In genomic region chrX:1537031-1537715, GRCh38 we compare ENCODE assay signal across 8 cellular contexts. TPM values are rescaled to one million over a fixed set of nuclear protein-coding genes. Genes with fewer than 3 reads are reported as not detected.
DNase-seq lines count a peak whose midpoint lies in the region; ATAC-seq and TF ChIP-seq lines count a peak whose summit lies in the region.

TSS of gene P2RY8 (minus strand) at chrX:1537185. CDS start at chrX:1466558, 70,627 bp downstream.

- H2AFZ ChIP-seq in OCI-LY1 (ENCODE audit: low read length): no peak within 1 kb of the TSS

- 0 out of 2 replicates have a peak, but pooled peaks cover 2% of the 10 kb centered on the region for H3F3A ChIP-seq in OCI-LY1 (ENCODE audit: insufficient read depth, low read length)

- no peaks in the 10 kb centered on the region for H3K27me3 ChIP-seq in OCI-LY1 (ENCODE audit: insufficient read depth, low read length)

- no peaks in the 10 kb centered on the region for H3K9me2 ChIP-seq in OCI-LY1 (ENCODE audit: low read depth, low read length)

- TF ChIP-seq CTCF in OCI-LY1 (IDR thresholded peaks at IDR 0.05; ENCODE audit: low read length): peak; percentile 64

- peaks cover 26% of the 10 kb centered on the region for H3K4me1 ChIP-seq in OCI-LY1 (ENCODE audit: insufficient read depth, low read length, severe bottlenecking)

- peak within 1 kb of the TSS; percentile 98 for H3K27ac ChIP-seq in OCI-LY1 (ENCODE audit: low read depth, low read length, poor library complexity, severe bottlenecking)

- peak; percentile 12 for DNase-seq in NCI-H2171 treated with DMSO at 0.1 percent for 48 hours (lab: John Stamatoyannopoulos, UW)
- no peak for DNase-seq in NCI-H2171 (lab: John Stamatoyannopoulos, UW)
- DNase-seq in activated T-cell treated with anti-CD3 and anti-CD28 coated beads for 4 hours: peak; percentile 60
- DNase-seq in Right ventricle myocardium superior: peak; percentile 80
- peak; percentile 76 to 79 for DNase-seq in stimulated activated CD4-positive, alpha-beta T cell treated with anti-CD3 and anti-CD28 coated beads, Interleukin-2, amount 100 ng/mL, for 24 hours
- DNase-seq in kidney glomerular epithelial cell (lab: John Stamatoyannopoulos, UW): no peak

- H3K4me2 ChIP-seq in OCI-LY1 (ENCODE audit: low read length): peak within 1 kb of the TSS; percentile 86

- H3K9me3 ChIP-seq in OCI-LY1 (ENCODE audit: low read length): no peaks in the 10 kb centered on the region

- H3K9ac ChIP-seq in OCI-LY1 (ENCODE audit: low read length): peak within 1 kb of the TSS; percentile 96

- H3K79me2 ChIP-seq in OCI-LY1 (ENCODE audit: insufficient read depth, low read length): peaks cover 18% of the 10 kb centered on the region

- ATAC-seq in HG02973 (IDR thresholded peaks at IDR 0.05; ENCODE audit: unreplicated experiment) (peak; percentile 58), Right ventricle myocardium superior (ENCODE audit: poor library complexity) (peak; percentile 73)

- intact Hi-C loops in Right ventricle myocardium superior (cut with DNase I): no loop called here

- H3K36me3 ChIP-seq in OCI-LY1 (ENCODE audit: insufficient read depth, low read length): peaks cover 12% of the 10 kb centered on the region

- H3K4me3 ChIP-seq in OCI-LY1 (ENCODE audit: low read depth, low read length, poor library complexity, severe bottlenecking): peak within 1 kb of the TSS; percentile 91

- no peaks in the 10 kb centered on the region for H4K20me1 ChIP-seq in OCI-LY1 (ENCODE audit: insufficient read depth, low read length)

RNA-seq across cellular contexts. Expression of gene P2RY8, which starts in this region (rescaled TPM):
- total RNA-seq in Right ventricle myocardium superior: 1.6 TPM

Comparison
In these comparisons a context has a peak if more than half of its experiments do, and no peak if none do; other contexts are left out.
1. DNase-seq: peak in NCI-H2171 treated with DMSO at 0.1 percent for 48 hours (single experiment), activated T-cell treated with anti-CD3 and anti-CD28 coated beads for 4 hours (single experiment), Right ventricle myocardium superior (single experiment) and stimulated activated CD4-positive, alpha-beta T cell treated with anti-CD3 and anti-CD28 coated beads, Interleukin-2, amount 100 ng/mL, for 24 hours (2 of 2); none in NCI-H2171 (single experiment) and kidney glomerular epithelial cell (single experiment).